In the genomic region with DNA sequence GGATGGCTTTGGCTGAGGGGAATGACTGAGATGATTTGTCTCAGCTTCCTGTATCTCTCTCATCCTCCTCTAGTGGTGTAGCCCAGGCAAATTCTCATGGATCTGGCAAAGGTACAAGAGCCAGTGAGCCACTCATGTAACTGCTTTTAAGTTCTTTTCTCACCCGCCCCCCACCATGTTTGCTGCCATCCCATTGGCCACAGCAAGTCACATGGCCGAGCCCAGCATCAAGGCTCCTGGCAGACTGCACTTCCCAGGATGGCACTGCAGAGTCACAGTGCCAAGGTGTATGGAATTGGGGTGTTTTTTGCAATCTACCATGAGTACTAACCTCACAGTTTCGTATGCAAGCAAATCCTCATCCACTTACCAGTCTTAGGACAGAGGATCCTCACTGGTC, we compare ENCODE assay signal across 14 cellular contexts. TPM values are rescaled to one million over a fixed set of nuclear protein-coding genes. Genes with fewer than 3 reads are reported as not detected.
DNase-seq lines count a peak whose midpoint lies in the region; ATAC-seq and TF ChIP-seq lines count a peak whose summit lies in the region.
"Had no signal": no experiment of that assay in that cellular context is flagged by ENCODE, and none has a peak within 500 bp of the region (broad histone marks: within the 10 kb centered on the region; RNA-seq: fewer than 3 reads in every experiment).

No MANE protein-coding gene starts in this region.

- no peaks in the 10 kb centered on the region for H3K27me3 ChIP-seq in osteoblast (ENCODE audit: insufficient read depth, low read length)

- H3K9me3 ChIP-seq in osteoblast (ENCODE audit: low read depth, low read length): no peaks in the 10 kb centered on the region
- H3K9me3 ChIP-seq: thoracic aorta had no signal

- H3K27ac ChIP-seq in osteoblast (ENCODE audit: low read depth, low read length): no peak overlapping the region
- H3K27ac ChIP-seq: 22Rv1, thoracic aorta, WERI-Rb-1 had no signal

- H3K4me2 ChIP-seq in osteoblast (ENCODE audit: insufficient read depth, low read length): no peak overlapping the region

- H2AFZ ChIP-seq in osteoblast (ENCODE audit: low read length): no peak overlapping the region

- H3K79me2 ChIP-seq in osteoblast (ENCODE audit: insufficient read depth, low read length): peaks cover 49% of the 10 kb centered on the region

- no peak for ATAC-seq in HG02885 (IDR thresholded peaks at IDR 0.05; ENCODE audit: poor library complexity, unreplicated experiment)

- H3K4me3 ChIP-seq in osteoblast (ENCODE audit: insufficient read depth, low read length): no peak overlapping the region
- H3K4me3 ChIP-seq: thoracic aorta had no signal

- peaks cover 8% of the 10 kb centered on the region for H3K4me1 ChIP-seq in osteoblast (ENCODE audit: insufficient read depth, low read length)

- TF ChIP-seq CTCF in osteoblast (IDR thresholded peaks at IDR 0.05; ENCODE audit: extremely low read depth, low read depth, low read length): no peak

- H4K20me1 ChIP-seq in osteoblast (ENCODE audit: insufficient read depth, low read length): peaks cover 36% of the 10 kb centered on the region

- DNase-seq in DMS 273 (lab: John Stamatoyannopoulos, UW; ENCODE audit: unreplicated experiment): peak; percentile 51
- DNase-seq in DMS 273 treated with DMSO at 0.1 percent for 48 hours (lab: John Stamatoyannopoulos, UW): no peak
- peak; percentile 62 to 66 for DNase-seq in NCI-H187 (lab: John Stamatoyannopoulos, UW)
- peak; percentile 17 to 51 for DNase-seq in SHP77 (lab: John Stamatoyannopoulos, UW)
- peak; percentile 18 for DNase-seq in osteoblast (ENCODE audit: insufficient read length, low spot score, missing footprints)
- no peak for DNase-seq in putamen (ENCODE audit: low spot score)
- DNase-seq in GM19238 (ENCODE audit: insufficient read length, low spot score): no peak
- DNase-seq: activated T-cell treated with anti-CD3 and anti-CD28 coated beads, Interleukin-2, amount 50 U/mL, for 24 hours; cortex of kidney; mesenchymal stem cell; WERI-Rb-1 had no signal

- no peaks in the 10 kb centered on the region for H3K36me3 ChIP-seq in osteoblast (ENCODE audit: insufficient read depth, low read length)
- H3K36me3 ChIP-seq: thoracic aorta, WERI-Rb-1 had no signal

RNA-seq across cellular contexts. Expression of gene CHST11, which starts 50.9 kb away (rescaled TPM):
- total RNA-seq in osteoblast: 23.0 and 24.6 TPM in 2 replicates

Comparison
In these comparisons a context has a peak if more than half of its experiments do, and no peak if none do; other contexts are left out.
1. DNase-seq: peak in DMS 273 (single experiment), NCI-H187 (2 of 2), SHP77 (2 of 2) and osteoblast (single experiment); none in DMS 273 treated with DMSO at 0.1 percent for 48 hours (single experiment), putamen (single experiment) and GM19238 (single experiment).